In genomic region chr1:48236716-48237470, GRCh38 we compare ENCODE assay signal across 9 cellular contexts. TPM values are rescaled to one million over a fixed set of nuclear protein-coding genes. Genes with fewer than 3 reads are reported as not detected.
A peak's percentile ranks its signal among the peaks of the same experiment; 100 is the strongest.
DNase-seq lines count a peak whose midpoint lies in the region; ATAC-seq and TF ChIP-seq lines count a peak whose summit lies in the region.
"Had no signal": no experiment of that assay in that cellular context is flagged by ENCODE, and none has a peak within 500 bp of the region (broad histone marks: within the 10 kb centered on the region; RNA-seq: fewer than 3 reads in every experiment).

No MANE protein-coding gene starts in this region.

- no peaks in the 10 kb centered on the region for H3K9me3 Mint-ChIP-seq in osteocyte (ENCODE audit: unreplicated experiment)
- H3K9me3 Mint-ChIP-seq: IgD-negative memory B cell had no signal

- peaks cover 2% of the 10 kb centered on the region for H3K27me3 Mint-ChIP-seq in osteocyte (ENCODE audit: unreplicated experiment)
- H3K27me3 Mint-ChIP-seq: IgD-negative memory B cell had no signal

- no peaks in the 10 kb centered on the region for H3K36me3 ChIP-seq in BJ (ENCODE audit: control insufficient read depth, insufficient read depth, low read length)

- no peaks in the 10 kb centered on the region for H3K36me3 Mint-ChIP-seq in osteocyte (ENCODE audit: unreplicated experiment)
- H3K36me3 Mint-ChIP-seq: IgD-negative memory B cell had no signal

- H3K4me3 ChIP-seq in BJ (ENCODE audit: low read depth, low read length), result no peak overlapping the region

- H3K27me3 ChIP-seq in BJ (ENCODE audit: control insufficient read depth, insufficient read depth, low read length), result no peaks in the 10 kb centered on the region

- no peaks in the 10 kb centered on the region for H3K4me1 Mint-ChIP-seq in osteocyte (ENCODE audit: unreplicated experiment)

- DNase-seq in BJ (ENCODE audit: low read depth) (no peak), RPMI8226 (peak; percentile 35), fibroblast of the conjunctiva (ENCODE audit: low read depth) (peak; percentile 1), osteocyte (ENCODE audit: extremely low spot score, unreplicated experiment) (peak; percentile 51)
- no peak for DNase-seq in effector CD8-positive, alpha-beta T cell (lab: John Stamatoyannopoulos, UW)
- no peak for DNase-seq in effector CD4-positive, alpha-beta T cell

- no peak overlapping the region for H3K27ac Mint-ChIP-seq in osteocyte (ENCODE audit: unreplicated experiment)
- H3K27ac Mint-ChIP-seq: IgD-negative memory B cell had no signal

- CTCF ChIA-PET in BJ (lab: Yijun Ruan, JAX), result interaction anchor here (0.7 to 2.2 kb wide), 8 partner anchors 9 to 266 kb away, joined by 3 to 9 read pairs (median 4); no protein-coding TSS in a partner anchor

- H3K4me3 Mint-ChIP-seq in osteocyte (ENCODE audit: unreplicated experiment), result no peak overlapping the region
- H3K4me3 Mint-ChIP-seq: IgD-negative memory B cell had no signal

- ATAC-seq in GM18508 (IDR thresholded peaks at IDR 0.05; ENCODE audit: insufficient read depth, unreplicated experiment), result peak; percentile 55
- peak; percentile 73 for ATAC-seq in HG03520 (IDR thresholded peaks at IDR 0.05; ENCODE audit: unreplicated experiment)

- POLR2A ChIA-PET in BJ (lab: Charles Lee), result interaction anchor here (0.7 kb wide), 1 partner anchor 1716 kb away, joined by 5 read pairs; no protein-coding TSS in a partner anchor

- peak; percentile 61 for TF ChIP-seq CTCF in BJ (IDR thresholded peaks at IDR 0.05; ENCODE audit: insufficient read depth, low read depth, low read length)
- peak; percentile 53 for TF ChIP-seq CTCF in osteocyte (IDR thresholded peaks at IDR 0.05)

RNA-seq across cellular contexts. Expression of gene SLC5A9, which starts 14.4 kb away (rescaled TPM):
- polyA plus RNA-seq in BJ (2011; rRNA removed), result not detected in 2 replicates
- not detected in 2 replicates for polyA minus RNA-seq in BJ (2011; rRNA and poly(A)+ RNA removed)
- not detected in 2 replicates for total RNA-seq in osteocyte
- polyA plus RNA-seq: IgD-negative memory B cell had no signal

Comparison
In these comparisons a context has a peak if more than half of its experiments do, and no peak if none do; other contexts are left out.
1. DNase-seq: peak in RPMI8226 (single experiment), fibroblast of the conjunctiva (single experiment) and osteocyte (single experiment); none in BJ (single experiment), effector CD8-positive, alpha-beta T cell (single experiment) and effector CD4-positive, alpha-beta T cell (single experiment).